ENCODE assay signal across 24 cellular contexts in the genomic region with DNA sequence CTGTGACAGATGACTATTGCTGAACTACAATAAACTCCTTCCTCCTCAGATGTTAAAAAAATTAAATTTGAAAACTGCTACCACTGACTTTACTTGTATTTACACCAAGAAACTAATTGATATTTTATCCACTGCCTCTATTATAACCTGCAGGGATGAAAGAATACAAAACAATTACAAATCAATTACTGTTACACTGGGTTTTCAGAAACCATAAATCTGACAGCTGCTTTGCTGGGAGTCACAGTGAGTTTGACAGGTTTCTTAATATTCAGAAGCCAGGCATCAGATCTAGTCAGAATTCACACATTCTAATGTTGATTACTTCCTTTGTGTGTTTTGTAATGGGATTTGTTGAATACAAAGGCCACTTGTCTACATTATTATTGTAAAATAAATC.
"Had no signal": no experiment of that assay in that cellular context is flagged by ENCODE, and none has a peak within 500 bp of the region (broad histone marks: within the 10 kb centered on the region; RNA-seq: fewer than 3 reads in every experiment).

No MANE protein-coding gene starts in this region.

- H3K9me3 ChIP-seq: ovary, psoas muscle, right lobe of liver, sigmoid colon, thoracic aorta, thyroid gland, vagina had no signal

- H3K36me3 ChIP-seq: neural progenitor cell, ovary, right lobe of liver, sigmoid colon, stomach, thoracic aorta, thyroid gland, tibial nerve, upper lobe of left lung, vagina had no signal

- H3K79me2 ChIP-seq: parathyroid adenoma had no signal

- H3K27me3 ChIP-seq: neural progenitor cell, ovary, right lobe of liver, sigmoid colon, stomach, thyroid gland, tibial nerve, upper lobe of left lung, vagina had no signal

- H3K4me2 ChIP-seq: neural progenitor cell had no signal

- DNase-seq: nephron progenitor cell; occipital lobe; ovary; posterior cingulate gyrus; psoas muscle; right cardiac atrium; right lobe of liver; sigmoid colon; small intestine; stimulated activated CD4-positive, alpha-beta T cell treated with anti-CD3 and anti-CD28 coated beads, Interleukin-15, amount 100 ng/mL, for 24 hours; stimulated activated CD4-positive, alpha-beta T cell treated with anti-CD3 and anti-CD28 coated beads, Interleukin-2, amount 100 ng/mL, for 24 hours; stimulated activated CD4-positive, alpha-beta T cell treated with anti-CD3 and anti-CD28 coated beads, Interleukin-2, amount 100 ng/mL, for 48 hours; stimulated activated CD4-positive, alpha-beta T cell treated with anti-CD3 and anti-CD28 coated beads, Interleukin-4, amount 100 ng/mL, for 24 hours; stimulated activated naive B cell treated with anti-CD40 and anti-IgM and Interleukin-4, amounts not matched to agents 10 μg/mL and 1 μg/mL and 100 μg/mL, for 72 hours; stimulated activated naive CD4-positive, alpha-beta T cell treated with Interleukin-2 at 50 U/mL for 16 hours; stomach; thyroid gland; trophoblast cell; upper lobe of left lung had no signal

- H2AFZ ChIP-seq: neural progenitor cell, parathyroid adenoma had no signal

- H3K27ac ChIP-seq: neural progenitor cell, ovary, parathyroid adenoma, psoas muscle, right lobe of liver, sigmoid colon, stomach, thoracic aorta, thyroid gland, tibial nerve, upper lobe of left lung, vagina had no signal

- H3K4me1 ChIP-seq: neural progenitor cell, parathyroid adenoma, psoas muscle, right lobe of liver, sigmoid colon, stomach, thyroid gland, tibial nerve, upper lobe of left lung, vagina had no signal

- H3K4me3 ChIP-seq: neural progenitor cell, ovary, psoas muscle, right lobe of liver, sigmoid colon, stomach, thoracic aorta, thyroid gland, tibial nerve, upper lobe of left lung, vagina had no signal

- H3K9ac ChIP-seq: neural progenitor cell, parathyroid adenoma had no signal
